Comparison of ENCODE assay signal across 9 cellular contexts in genomic region chr7:1028044-1028770, GRCh38. TPM values are rescaled to one million over a fixed set of nuclear protein-coding genes. Genes with fewer than 3 reads are reported as not detected.
A peak's percentile ranks its signal among the peaks of the same experiment; 100 is the strongest.
DNase-seq lines count a peak whose midpoint lies in the region; ATAC-seq and FAIRE-seq lines count a peak whose summit lies in the region.
"Had no signal": no experiment of that assay in that cellular context is flagged by ENCODE, and none has a peak within 500 bp of the region (broad histone marks: within the 10 kb centered on the region; RNA-seq: fewer than 3 reads in every experiment).

No MANE protein-coding gene starts in this region.

- H3K9ac ChIP-seq in HUES64 (ENCODE audit: low read depth, low read length): peak overlapping the region; percentile 79
- peak overlapping the region; percentile 94 for H3K9ac ChIP-seq in neuronal stem cell (ENCODE audit: low read depth, low read length, poor library complexity)
- H3K9ac ChIP-seq in stomach smooth muscle (ENCODE audit: low read length in 2 of 2): peak overlapping the region; percentile 76 to 88

- peaks cover 24% of the 10 kb centered on the region for H3K79me1 ChIP-seq in neuronal stem cell (ENCODE audit: low read depth, low read length)

- H3K27me3 ChIP-seq in HUES64 (ENCODE audit: insufficient read depth, low read length): no peaks in the 10 kb centered on the region
- H3K27me3 ChIP-seq in neuronal stem cell (ENCODE audit: control insufficient read depth in 3 of 3, insufficient read depth in 3 of 3, low read depth in 1 of 3, low read length in 3 of 3): no peaks in the 10 kb centered on the region
- H3K27me3 ChIP-seq in stomach smooth muscle (ENCODE audit: control insufficient read depth in 1 of 2, insufficient read depth in 2 of 2, low read length in 2 of 2): no peaks in the 10 kb centered on the region

- H2BK12ac ChIP-seq in neuronal stem cell (ENCODE audit: low read length): no peak overlapping the region

- no peak overlapping the region for H3K14ac ChIP-seq in neuronal stem cell (ENCODE audit: low read length)

- H2AFZ ChIP-seq in neuronal stem cell (ENCODE audit: low read length): peak overlapping the region; percentile 72

- DNase-seq in DMS114 treated with DMSO at 0.1 percent for 48 hours (lab: John Stamatoyannopoulos, UW; ENCODE audit: unreplicated experiment) (peak; percentile 50), RPMI8226 (peak; percentile 92), frontal cortex (ENCODE audit: low spot score in 2 of 2) (peak; percentile 99 to 100), neuronal stem cell (ENCODE audit: low spot score) (peak; percentile 88)
- peak; percentile 49 to 76 (median 58) for DNase-seq in activated naive CD4-positive, alpha-beta T cell (lab: John Stamatoyannopoulos, UW)

- under 1% methylated on average over 76 of the region's 77 CpGs for WGBS in HUES64
- WGBS in neuronal stem cell (ENCODE audit: extremely low coverage in 2 of 2, insufficient read length in 2 of 2, insufficient replicate concordance in 1 of 2), 2 donors: no CpG with 5 or more reads among the region's 77 CpGs

- H3K9me3 ChIP-seq in HUES64 (ENCODE audit: insufficient read depth, low read depth, low read length): no peaks in the 10 kb centered on the region
- H3K9me3 ChIP-seq in neuronal stem cell (replicated peaks in 1 of 2; ENCODE audit: control insufficient read depth in 2 of 2, insufficient read depth in 1 of 2, low read depth in 1 of 2, low read length in 2 of 2): no peaks in the 10 kb centered on the region
- H3K9me3 ChIP-seq in stomach smooth muscle (ENCODE audit: control insufficient read depth in 2 of 2, low read length in 2 of 2): no peaks in the 10 kb centered on the region

- peak; percentile 30 for ATAC-seq in GM21447 (IDR thresholded peaks at IDR 0.05; ENCODE audit: unreplicated experiment)

- H3K4me3 ChIP-seq in HUES64 (ENCODE audit: low read length) (peak overlapping the region; percentile 72), neuronal stem cell (ENCODE audit: low read length in 2 of 2) (peak overlapping the region; percentile 85 to 89), stomach smooth muscle (ENCODE audit: low read length in 2 of 2) (peak overlapping the region; percentile 49 to 78)

- no peak for FAIRE-seq in frontal cortex (lab: Jason Lieb, UNC)

- H3K4me1 ChIP-seq in HUES64 (ENCODE audit: insufficient read depth, low read length) (peaks cover 2% of the 10 kb centered on the region; the same call in 1 of the 2 replicates), neuronal stem cell (ENCODE audit: control insufficient read depth in 2 of 2, insufficient read depth in 1 of 2, low read depth in 1 of 2, low read length in 2 of 2) (peaks cover 12 to 13% of the 10 kb centered on the region in 2 donors), stomach smooth muscle (ENCODE audit: control insufficient read depth, insufficient read depth, low read length) (peaks cover 29% of the 10 kb centered on the region)

- H3K18ac ChIP-seq in neuronal stem cell (ENCODE audit: low read length): peak overlapping the region; percentile 98

- H3K27ac ChIP-seq in HUES64 (ENCODE audit: low read depth, low read length): peak overlapping the region; percentile 30; the same call in 1 of the 2 replicates
- H3K27ac ChIP-seq in neuronal stem cell (replicated peaks; ENCODE audit: low read length): peak overlapping the region; percentile 75
- H3K27ac ChIP-seq in stomach smooth muscle (ENCODE audit: low read length): peak overlapping the region; percentile 95

- no peak overlapping the region for H4K91ac ChIP-seq in neuronal stem cell (ENCODE audit: low read depth, low read length, poor library complexity)

- H3K36me3 ChIP-seq in HUES64 (ENCODE audit: insufficient read depth, low read length) (peaks cover 11% of the 10 kb centered on the region; the same call in 1 of the 2 replicates), neuronal stem cell (replicated peaks in 1 of 2; ENCODE audit: control insufficient read depth in 2 of 2, insufficient read depth in 2 of 2, low read length in 2 of 2) (peaks cover 14 to 39% of the 10 kb centered on the region in 2 donors), stomach smooth muscle (ENCODE audit: control insufficient read depth in 2 of 2, insufficient read depth in 2 of 2, low read length in 2 of 2) (peaks cover 5 to 9% of the 10 kb centered on the region in 2 donors)

- H3K4ac ChIP-seq in neuronal stem cell (ENCODE audit: low read length): no peak overlapping the region

- H2BK15ac ChIP-seq in neuronal stem cell (ENCODE audit: low read length): peak overlapping the region; percentile 97

- peak overlapping the region; percentile 96 for H4K8ac ChIP-seq in neuronal stem cell (ENCODE audit: low read depth, low read length)

- peak overlapping the region; percentile 98 for H3K4me2 ChIP-seq in neuronal stem cell (ENCODE audit: insufficient read depth, low read length, poor library complexity, severe bottlenecking)

- peak overlapping the region; percentile 83 for H2BK5ac ChIP-seq in neuronal stem cell (ENCODE audit: low read length)

- H2BK120ac ChIP-seq in neuronal stem cell (ENCODE audit: low read depth, low read length): peak overlapping the region; percentile 24

- peak overlapping the region; percentile 60 for H3K23ac ChIP-seq in neuronal stem cell (ENCODE audit: low read depth, low read length, poor library complexity)

- peak overlapping the region; percentile 100 for H2AK5ac ChIP-seq in neuronal stem cell (ENCODE audit: low read depth, low read length)

RNA-seq across cellular contexts. Expression of gene GPR146, which starts 16.1 kb away (rescaled TPM):
- 0.60 TPM for polyA plus RNA-seq in HUES64 (2013, experiment 1 of 2)
- polyA plus RNA-seq in HUES64 (2013, experiment 2 of 2): 1.3 TPM
- 0.82 TPM for total RNA-seq in frontal cortex
- 1.7 TPM for polyA plus RNA-seq in neuronal stem cell (2013, experiment 1 of 2)
- 1.5 TPM for polyA plus RNA-seq in neuronal stem cell (2013, experiment 2 of 2)

RNA-seq across cellular contexts. Expression of gene CYP2W1, which starts 45.2 kb away (rescaled TPM):
- polyA plus RNA-seq in HUES64 (2013, experiment 1 of 2): not detected
- polyA plus RNA-seq in HUES64 (2013, experiment 2 of 2): not detected
- total RNA-seq in frontal cortex: not detected
- polyA plus RNA-seq in neuronal stem cell (2013, experiment 1 of 2): not detected
- not detected for polyA plus RNA-seq in neuronal stem cell (2013, experiment 2 of 2)
- total RNA-seq: subcutaneous adipose tissue had no signal

RNA-seq across cellular contexts. Expression of gene COX19, which starts 52.9 kb away (rescaled TPM):
- 5.8 TPM for polyA plus RNA-seq in HUES64 (2013, experiment 1 of 2)
- 7.0 TPM for polyA plus RNA-seq in HUES64 (2013, experiment 2 of 2)
- 13.9 TPM for total RNA-seq in frontal cortex
- polyA plus RNA-seq in neuronal stem cell (2013, experiment 1 of 2): 8.7 TPM
- polyA plus RNA-seq in neuronal stem cell (2013, experiment 2 of 2): 8.9 TPM

RNA-seq across cellular contexts. Expression of gene GPER1, which starts 59.7 kb away (rescaled TPM):
- 0.40 TPM for polyA plus RNA-seq in HUES64 (2013, experiment 1 of 2)
- polyA plus RNA-seq in HUES64 (2013, experiment 2 of 2): 0.38 TPM
- 1.6 TPM for total RNA-seq in frontal cortex
- polyA plus RNA-seq in neuronal stem cell (2013, experiment 1 of 2): 0.63 TPM
- polyA plus RNA-seq in neuronal stem cell (2013, experiment 2 of 2): 0.66 TPM

Comparison
In these comparisons a context has a peak if more than half of its experiments do, and no peak if none do; other contexts are left out.
1. Peak in every context shown above with its lines: DNase-seq, ATAC-seq, H3K4me3 ChIP-seq and H3K27ac ChIP-seq.
2. H3K27ac ChIP-seq: peak in every context shown above with its lines; median percentile 95 in stomach smooth muscle; 75 in neuronal stem cell; 30 in HUES64.